ENCODE assay signal across 23 cellular contexts in genomic region chr15:36938131-36938530, GRCh38.
A peak's percentile ranks its signal among the peaks of the same experiment; 100 is the strongest.
DNase-seq lines count a peak whose midpoint lies in the region; ATAC-seq and TF ChIP-seq lines count a peak whose summit lies in the region.
"Had no signal": no experiment of that assay in that cellular context is flagged by ENCODE, and none has a peak within 500 bp of the region (broad histone marks: within the 10 kb centered on the region; RNA-seq: fewer than 3 reads in every experiment).

No MANE protein-coding gene starts in this region.

- no peak overlapping the region for H3K9ac ChIP-seq in mesenchymal stem cell (ENCODE audit: low read length)
- H3K9ac ChIP-seq: BLaER1, GM23248 had no signal

- H2BK12ac ChIP-seq in mesenchymal stem cell (ENCODE audit: low read length in 2 of 2) = no peak overlapping the region

- peak overlapping the region in 2 of 3 experiments; percentile 14 to 40 for H3K27ac Mint-ChIP-seq in nephron
- H3K27ac Mint-ChIP-seq in type B pancreatic cell = peak overlapping the region; percentile 49
- H3K27ac Mint-ChIP-seq in T-cell = no peak overlapping the region
- H3K27ac Mint-ChIP-seq: B cell; CD4-positive, alpha-beta T cell; CD8-positive, alpha-beta memory T cell; HFFc6 had no signal

- 69 to 74% (median 73%) methylated on average over 4 of the region's 4 CpGs for WGBS in heart left ventricle, 4 donors
- 93% methylated on average over 4 of the region's 4 CpGs for WGBS in mesenchymal stem cell
- WGBS in right lobe of liver (ENCODE audit: insufficient coverage, low coverage, low lambda C conversion rate, missing lambda C conversion rate) = 76% methylated on average over 4 of the region's 4 CpGs

- no peak overlapping the region for H3K4ac ChIP-seq in mesenchymal stem cell (ENCODE audit: low read depth in 1 of 2, low read length in 2 of 2)

- TF ChIP-seq POLR2A in heart left ventricle (IDR thresholded peaks at IDR 0.05) (no peak), right lobe of liver (IDR thresholded peaks at IDR 0.05) (no peak)

- no peaks in the 10 kb centered on the region for H3K9me3 Mint-ChIP-seq in nephron
- H3K9me3 Mint-ChIP-seq in type B pancreatic cell = no peaks in the 10 kb centered on the region
- no peaks in the 10 kb centered on the region for H3K9me3 Mint-ChIP-seq in T-cell
- H3K9me3 Mint-ChIP-seq: CD4-positive, alpha-beta T cell; HFFc6 had no signal

- H2AFZ ChIP-seq in mesenchymal stem cell (ENCODE audit: low read depth, low read length) = no peak overlapping the region
- H2AFZ ChIP-seq: GM23248 had no signal

- DNase-seq in cardiac muscle cell (ENCODE audit: low read depth in 1 of 2, low spot score in 1 of 2) (no peak), heart left ventricle (no peak), mesenchymal stem cell (no peak), type B pancreatic cell (ENCODE audit: extremely low spot score, unreplicated experiment) (no peak), T-cell (no peak), T-helper 1 cell (no peak), right lobe of liver (no peak)
- DNase-seq: CD4-positive, alpha-beta T cell; CD8-positive, alpha-beta memory T cell; DMS 273 treated with DMSO at 0.1 percent for 48 hours; DMS79; EL; GDM1; GM23248; H7; HFFc6 had no signal

- H3K4me3 ChIP-seq in cardiac muscle cell (no peak overlapping the region), heart left ventricle (no peak overlapping the region), mesenchymal stem cell (ENCODE audit: insufficient read depth in 1 of 2, low read depth in 1 of 2, low read length in 2 of 2) (no peak overlapping the region), right lobe of liver (no peak overlapping the region)
- H3K4me3 ChIP-seq: BLaER1, GM12878, GM23248 had no signal

- H3K36me3 ChIP-seq in cardiac muscle cell = peaks cover 13% of the 10 kb centered on the region
- H3K36me3 ChIP-seq in heart left ventricle = peaks cover 0 to 5% (median 0%) of the 10 kb centered on the region in 9 donors
- H3K36me3 ChIP-seq in mesenchymal stem cell (ENCODE audit: control insufficient read depth in 1 of 2, insufficient read depth in 2 of 2, low read depth in 1 of 2, low read length in 2 of 2) = peaks cover 0 to 40% of the 10 kb centered on the region in 2 experiments
- no peaks in the 10 kb centered on the region for H3K36me3 ChIP-seq in right lobe of liver
- H3K36me3 ChIP-seq: BLaER1 had no signal

- TF ChIP-seq CTCF in cardiac muscle cell (IDR thresholded peaks at IDR 0.05; ENCODE audit: low read depth, low read length) (no peak), heart left ventricle (IDR thresholded peaks at IDR 0.05) (no peak), nephron (IDR thresholded peaks at IDR 0.05; ENCODE audit: unreplicated experiment in 3 of 3) (no peak), type B pancreatic cell (conservative IDR thresholded peaks at IDR 0.05) (no peak), right lobe of liver (IDR thresholded peaks at IDR 0.05) (no peak)

- H2BK120ac ChIP-seq in mesenchymal stem cell (ENCODE audit: low read depth, low read length) = no peak overlapping the region

- CTCF ChIA-PET in T-cell (lab: Charles Lee) = no interaction called here

- H3K4me1 Mint-ChIP-seq in nephron = peaks cover 19% of the 10 kb centered on the region
- H3K4me1 Mint-ChIP-seq in type B pancreatic cell (ENCODE audit: unreplicated experiment) = peaks cover 40% of the 10 kb centered on the region
- no peaks in the 10 kb centered on the region for H3K4me1 Mint-ChIP-seq in T-cell
- H3K4me1 Mint-ChIP-seq: B cell; CD8-positive, alpha-beta memory T cell had no signal

- peaks cover 70% of the 10 kb centered on the region for H3K36me3 Mint-ChIP-seq in nephron (ENCODE audit: low read depth)
- H3K36me3 Mint-ChIP-seq in type B pancreatic cell = peaks cover 49% of the 10 kb centered on the region
- H3K36me3 Mint-ChIP-seq in T-cell = no peaks in the 10 kb centered on the region
- H3K36me3 Mint-ChIP-seq: CD8-positive, alpha-beta memory T cell had no signal

- H4K8ac ChIP-seq in mesenchymal stem cell (ENCODE audit: low read length) = no peak overlapping the region

- H3K79me1 ChIP-seq in mesenchymal stem cell (replicated peaks; ENCODE audit: low read length, poor library complexity, severe bottlenecking) = peaks cover 6% of the 10 kb centered on the region

- H2BK15ac ChIP-seq in mesenchymal stem cell (ENCODE audit: low read depth, poor library complexity, severe bottlenecking) = no peak overlapping the region

- H2AK5ac ChIP-seq in mesenchymal stem cell (ENCODE audit: low read length, severe bottlenecking) = no peak overlapping the region

- no peak overlapping the region for H2BK5ac ChIP-seq in mesenchymal stem cell (ENCODE audit: low read depth, low read length, poor library complexity, severe bottlenecking)

- H3K27me3 Mint-ChIP-seq in nephron (ENCODE audit: low read depth) (no peaks in the 10 kb centered on the region), type B pancreatic cell (no peaks in the 10 kb centered on the region), T-cell (peaks cover 0 to 6% of the 10 kb centered on the region in 2 donors)

- no peak for ATAC-seq in heart left ventricle
- no peak for ATAC-seq in T-cell (replicated peaks in 1 of 4)
- ATAC-seq in right lobe of liver = no peak
- ATAC-seq: GM12878, HCT116 had no signal

- peak overlapping the region; percentile 22 for H3K4me2 ChIP-seq in mesenchymal stem cell (ENCODE audit: low read length, poor library complexity, severe bottlenecking)
- H3K4me2 ChIP-seq: BLaER1 had no signal

- no peak overlapping the region for H3K18ac ChIP-seq in mesenchymal stem cell (ENCODE audit: low read depth in 1 of 2, low read length in 2 of 2)

- H3K27me3 ChIP-seq in cardiac muscle cell (no peaks in the 10 kb centered on the region), heart left ventricle (no peaks in the 10 kb centered on the region), mesenchymal stem cell (ENCODE audit: control insufficient read depth in 1 of 2, insufficient read depth in 1 of 2, low read length in 2 of 2) (no peaks in the 10 kb centered on the region), right lobe of liver (no peaks in the 10 kb centered on the region)
- H3K27me3 ChIP-seq: BLaER1 had no signal

- H3K14ac ChIP-seq in mesenchymal stem cell (ENCODE audit: low read length in 2 of 2) = no peak overlapping the region

- H3K27ac ChIP-seq in cardiac muscle cell (peak overlapping the region; percentile 71), heart left ventricle (no peak overlapping the region), mesenchymal stem cell (ENCODE audit: low read length, poor library complexity, severe bottlenecking) (no peak overlapping the region), right lobe of liver (no peak overlapping the region)
- H3K27ac ChIP-seq: 22Rv1, BLaER1, C4-2B, GM23248 had no signal

- H3K9me3 ChIP-seq in cardiac muscle cell (ENCODE audit: low read depth) (no peaks in the 10 kb centered on the region), heart left ventricle (no peaks in the 10 kb centered on the region), mesenchymal stem cell (ENCODE audit: control insufficient read depth, low read length) (no peaks in the 10 kb centered on the region), right lobe of liver (no peaks in the 10 kb centered on the region)
- H3K9me3 ChIP-seq: BLaER1 had no signal

- intact Hi-C loops in heart left ventricle (cut with DNase I) (no loop called here), right lobe of liver (cut with DNase I) (no loop called here)

- POLR2A ChIA-PET in T-cell (lab: Charles Lee) = no interaction called here

- no peak overlapping the region for H4K91ac ChIP-seq in mesenchymal stem cell (ENCODE audit: low read length)

- H3K4me3 Mint-ChIP-seq in nephron (no peak overlapping the region), type B pancreatic cell (no peak overlapping the region), T-cell (no peak overlapping the region)
- H3K4me3 Mint-ChIP-seq: B cell; CD4-positive, alpha-beta T cell; CD8-positive, alpha-beta memory T cell; HFFc6 had no signal

- H3K23ac ChIP-seq in mesenchymal stem cell (ENCODE audit: low read length in 2 of 2) = no peak overlapping the region

- H3K4me1 ChIP-seq in cardiac muscle cell (ENCODE audit: low read depth) (peaks cover 79% of the 10 kb centered on the region), heart left ventricle (peaks cover 0 to 38% (median 0%) of the 10 kb centered on the region in 12 donors), mesenchymal stem cell (ENCODE audit: control insufficient read depth, insufficient read depth, low read depth, low read length) (no peaks in the 10 kb centered on the region), right lobe of liver (peaks cover 0 to 9% (median 4%) of the 10 kb centered on the region in 4 donors)
- H3K4me1 ChIP-seq: BLaER1 had no signal

Comparison
In these comparisons a context has a peak if more than half of its experiments do, and no peak if none do; other contexts are left out.
1. H3K27ac Mint-ChIP-seq: peak in nephron (2 of 3) and type B pancreatic cell (single experiment); none in T-cell (0 of 2).